In genomic region chr10:124701881-124702656, GRCh38 we compare ENCODE assay signal across 8 cellular contexts. TPM values are rescaled to one million over a fixed set of nuclear protein-coding genes. Genes with fewer than 3 reads are reported as not detected.
DNase-seq lines count a peak whose midpoint lies in the region; ATAC-seq and TF ChIP-seq lines count a peak whose summit lies in the region.

No MANE protein-coding gene starts in this region.

- H3K9ac ChIP-seq in MM.1S (ENCODE audit: low read length) = peak overlapping the region; percentile 4; the same call in 1 of the 2 replicates
- H3K9ac ChIP-seq in endodermal cell (ENCODE audit: extremely low read depth, low read length, poor library complexity, severe bottlenecking) = no peak overlapping the region

- peak; percentile 49 for ATAC-seq in activated naive CD8-positive, alpha-beta T cell treated with anti-CD3 and anti-CD28 coated beads, Interleukin-2, amount 10 ng/mL, durations not matched to agents 7 days and 5 days (ENCODE audit: low read depth)

- H3K4me3 ChIP-seq in MM.1S (ENCODE audit: low read length) = no peak overlapping the region
- no peak overlapping the region for H3K4me3 ChIP-seq in endodermal cell (ENCODE audit: low read length)

- peaks cover 55% of the 10 kb centered on the region for H3K79me2 ChIP-seq in MM.1S (ENCODE audit: low read length)

- no peaks in the 10 kb centered on the region for H3K27me3 Mint-ChIP-seq in activated naive CD8-positive, alpha-beta T cell treated with anti-CD3 and anti-CD28 coated beads, Interleukin-2, amount 10 ng/mL, durations not matched to agents 7 days and 5 days
- H3K27me3 Mint-ChIP-seq in endodermal cell (ENCODE audit: insufficient read depth) = no peaks in the 10 kb centered on the region

- H3K9me3 ChIP-seq in MM.1S (replicated peaks; ENCODE audit: insufficient read depth, low read length) = no peaks in the 10 kb centered on the region
- no peaks in the 10 kb centered on the region for H3K9me3 ChIP-seq in endodermal cell (ENCODE audit: control insufficient read depth, low read length)

- H3K9me2 ChIP-seq in MM.1S (replicated peaks; ENCODE audit: insufficient read depth, low read length) = no peaks in the 10 kb centered on the region

- H3K4me1 Mint-ChIP-seq in activated naive CD8-positive, alpha-beta T cell treated with anti-CD3 and anti-CD28 coated beads, Interleukin-2, amount 10 ng/mL, durations not matched to agents 7 days and 5 days = peaks cover 57% of the 10 kb centered on the region
- peaks cover 2% of the 10 kb centered on the region for H3K4me1 Mint-ChIP-seq in endodermal cell

- H3K27ac ChIP-seq in MM.1S (ENCODE audit: low read length) = peak overlapping the region; percentile 65; the same call in 1 of the 2 replicates
- no peak overlapping the region for H3K27ac ChIP-seq in endodermal cell (ENCODE audit: low read depth, low read length)

- in situ Hi-C loops in ACHN (cut with HindIII; ENCODE audit: low pct_ligation_motif_present, low pct_unique_long_range_greater_than_20kb, low sequenced_read_pairs) = no loop called here

- H3K36me3 ChIP-seq in MM.1S (replicated peaks; ENCODE audit: insufficient read depth, low read length) = no peaks in the 10 kb centered on the region
- peaks cover 12% of the 10 kb centered on the region for H3K36me3 ChIP-seq in endodermal cell (ENCODE audit: control insufficient read depth, insufficient read depth, low read length)

- H3F3A ChIP-seq in MM.1S (ENCODE audit: insufficient read depth, low read length) = peaks cover under 1% of the 10 kb centered on the region

- no peak for TF ChIP-seq CTCF in MM.1S (IDR thresholded peaks at IDR 0.05; ENCODE audit: low read length)
- no peak for TF ChIP-seq CTCF in endodermal cell (conservative IDR thresholded peaks at IDR 0.05)

- H3K36me3 Mint-ChIP-seq in activated naive CD8-positive, alpha-beta T cell treated with anti-CD3 and anti-CD28 coated beads, Interleukin-2, amount 10 ng/mL, durations not matched to agents 7 days and 5 days = peaks cover 18% of the 10 kb centered on the region
- peaks cover 12% of the 10 kb centered on the region for H3K36me3 Mint-ChIP-seq in endodermal cell (ENCODE audit: low read depth)

- H3K4me1 ChIP-seq in MM.1S (ENCODE audit: low read length) = peaks cover 31% of the 10 kb centered on the region
- no peaks in the 10 kb centered on the region for H3K4me1 ChIP-seq in endodermal cell (ENCODE audit: control insufficient read depth, insufficient read depth, low read length)

- no peaks in the 10 kb centered on the region for H3K9me3 Mint-ChIP-seq in activated naive CD8-positive, alpha-beta T cell treated with anti-CD3 and anti-CD28 coated beads, Interleukin-2, amount 10 ng/mL, durations not matched to agents 7 days and 5 days
- no peaks in the 10 kb centered on the region for H3K9me3 Mint-ChIP-seq in endodermal cell

- WGBS in endodermal cell (ENCODE audit: insufficient coverage in 1 of 2, insufficient read length in 1 of 2), 2 experiments = 92 to 95% methylated on average over 7 to 13 of the region's 13 CpGs

- no peaks in the 10 kb centered on the region for H4K20me1 ChIP-seq in MM.1S (ENCODE audit: insufficient read depth, low read length)

- POLR2A ChIA-PET in activated naive CD8-positive, alpha-beta T cell treated with anti-CD3 and anti-CD28 coated beads, Interleukin-2, amount 10 ng/mL, durations not matched to agents 7 days and 5 days (lab: Charles Lee) = interaction anchor here (0.8 to 2.3 kb wide), 3 partner anchors 14 to 21 kb away, joined by 3 to 17 read pairs (median 3); no protein-coding TSS in a partner anchor

- peak overlapping the region; percentile 2; the same call in 1 of the 2 replicates for H3K4me2 ChIP-seq in MM.1S (ENCODE audit: low read depth, low read length)

- peak overlapping the region; percentile 59 for H3K4me3 Mint-ChIP-seq in activated naive CD8-positive, alpha-beta T cell treated with anti-CD3 and anti-CD28 coated beads, Interleukin-2, amount 10 ng/mL, durations not matched to agents 7 days and 5 days
- H3K4me3 Mint-ChIP-seq in endodermal cell = no peak overlapping the region

- H2AFZ ChIP-seq in MM.1S (ENCODE audit: low read length) = no peak overlapping the region

- peak overlapping the region; percentile 91 for H3K27ac Mint-ChIP-seq in activated naive CD8-positive, alpha-beta T cell treated with anti-CD3 and anti-CD28 coated beads, Interleukin-2, amount 10 ng/mL, durations not matched to agents 7 days and 5 days
- H3K27ac Mint-ChIP-seq in endodermal cell = no peak overlapping the region

- DNase-seq in MM.1S (peak; percentile 61), left kidney (ENCODE audit: low read depth, low spot score) (peak; percentile 31), ACHN (no peak), NCI-H748 treated with DMSO at 0.1 percent for 48 hours (lab: John Stamatoyannopoulos, UW) (no peak), NCI-H446 (lab: John Stamatoyannopoulos, UW) (no peak), endodermal cell (no peak)
- DNase-seq in activated naive CD8-positive, alpha-beta T cell treated with anti-CD3 and anti-CD28 coated beads, Interleukin-2, amount 10 ng/mL, durations not matched to agents 7 days and 5 days = no peak
- peak; percentile 70 for DNase-seq in stimulated activated CD8-positive, alpha-beta memory T cell treated with anti-CD3 and anti-CD28 coated beads, Interleukin-4, amount 100 ng/mL, for 48 hours

- H3K27me3 ChIP-seq in MM.1S (replicated peaks; ENCODE audit: insufficient read depth, low read length) = no peaks in the 10 kb centered on the region
- H3K27me3 ChIP-seq in endodermal cell (ENCODE audit: control insufficient read depth, insufficient read depth, low read length, poor library complexity, severe bottlenecking) = no peaks in the 10 kb centered on the region

RNA-seq across cellular contexts. Expression of gene FAM53B, which starts 42.1 kb away (rescaled TPM):
- total RNA-seq in activated naive CD8-positive, alpha-beta T cell treated with anti-CD3 and anti-CD28 coated beads, Interleukin-2, amount 10 ng/mL, durations not matched to agents 7 days and 5 days = 10 to 100 TPM; 29.8 to 33.0 TPM
- 10 to 100 TPM; 19.3 to 22.6 TPM for total RNA-seq in endodermal cell
- polyA plus RNA-seq in endodermal cell (2013, experiment 1 of 2) = 21.4 TPM
- 20.2 TPM for polyA plus RNA-seq in endodermal cell (2013, experiment 2 of 2)

Comparison
In these comparisons a context has a peak if more than half of its experiments do, and no peak if none do; other contexts are left out.
1. DNase-seq: peak in MM.1S (single experiment), left kidney (single experiment) and stimulated activated CD8-positive, alpha-beta memory T cell treated with anti-CD3 and anti-CD28 coated beads, Interleukin-4, amount 100 ng/mL, for 48 hours (single experiment); none in activated naive CD8-positive, alpha-beta T cell treated with anti-CD3 and anti-CD28 coated beads, Interleukin-2, amount 10 ng/mL, durations not matched to agents 7 days and 5 days (single experiment), ACHN (single experiment), NCI-H748 treated with DMSO at 0.1 percent for 48 hours (single experiment), NCI-H446 (0 of 2) and endodermal cell (single experiment).